In the genomic region with DNA sequence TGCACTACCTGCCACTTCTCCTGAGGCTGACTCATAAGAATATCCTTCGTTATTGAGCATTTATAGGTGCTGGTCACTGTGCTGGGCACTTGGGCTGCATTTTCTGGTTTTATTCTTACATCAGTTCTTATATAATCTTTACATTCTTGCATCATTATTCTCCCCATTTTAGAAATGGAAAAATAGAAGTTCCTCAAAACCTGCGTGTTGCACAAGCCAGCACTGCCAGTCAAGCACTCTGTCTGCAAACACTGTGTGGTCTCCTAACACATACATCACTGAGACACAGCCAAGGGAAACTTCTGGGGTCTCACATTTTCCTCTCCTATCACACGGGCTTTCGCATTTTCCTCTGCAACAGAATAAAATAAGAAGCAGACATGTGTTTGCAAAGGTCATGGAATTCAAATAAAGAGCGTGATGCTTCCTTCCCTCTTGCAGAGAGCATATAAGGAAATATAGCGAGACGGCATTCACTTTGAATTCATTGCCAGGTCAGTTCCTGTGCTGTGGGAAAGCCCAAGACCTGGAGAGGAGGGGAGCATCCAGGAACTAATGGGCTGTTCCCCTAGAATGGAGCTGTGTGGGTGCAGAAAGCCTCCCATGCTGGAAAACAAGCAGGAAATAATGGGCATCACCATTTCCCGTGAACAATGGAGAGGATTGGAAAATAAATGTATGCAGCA, we compare ENCODE assay signal across 25 cellular contexts.
"Had no signal": no experiment of that assay in that cellular context is flagged by ENCODE, and none has a peak within 500 bp of the region (broad histone marks: within the 10 kb centered on the region; RNA-seq: fewer than 3 reads in every experiment).

No MANE protein-coding gene starts in this region.

- H3K9ac ChIP-seq: parathyroid adenoma had no signal

- H3K27ac ChIP-seq: gastroesophageal sphincter, parathyroid adenoma, psoas muscle, sigmoid colon, vagina had no signal

- H3K36me3 ChIP-seq: gastroesophageal sphincter, sigmoid colon, vagina had no signal

- H2AFZ ChIP-seq: parathyroid adenoma had no signal

- H3K9me3 ChIP-seq: gastroesophageal sphincter, psoas muscle, sigmoid colon, vagina had no signal

- H3K4me1 ChIP-seq: gastroesophageal sphincter, parathyroid adenoma, psoas muscle, sigmoid colon, vagina had no signal

- DNase-seq: activated CD4-positive, alpha-beta T cell treated with anti-CD3 and anti-CD28 coated beads for 4 hours; activated CD4-positive, alpha-beta T cell treated with anti-CD3 and anti-CD28 coated beads, Interleukin-2, amount 50 U/mL, for 4 hours; activated CD4-positive, CD25-positive, alpha-beta regulatory T cell; activated effector memory CD4-positive, alpha-beta T cell treated with Interleukin-2 at 50 U/mL for 16 hours; activated naive CD4-positive, alpha-beta T cell treated with anti-CD3 and anti-CD28 coated beads for 36 hours; amniotic stem cell; central memory CD4-positive, alpha-beta T cell; hippocampal formation; immature natural killer cell; kidney; midbrain; naive thymus-derived CD8-positive, alpha-beta T cell; occipital lobe; psoas muscle; sigmoid colon; small intestine; stimulated activated CD4-positive, alpha-beta T cell treated with anti-CD3 and anti-CD28 coated beads, Interleukin-1b, Interleukin-23, amount 100 ng/mL, for 48 hours; stimulated activated CD4-positive, alpha-beta T cell treated with anti-CD3 and anti-CD28 coated beads, Interleukin-4, amount 100 ng/mL, for 4 hours; stimulated activated CD8-positive, alpha-beta memory T cell treated with anti-CD3 and anti-CD28 coated beads, Interleukin-4, amount 100 ng/mL, for 48 hours; stimulated activated naive CD8-positive, alpha-beta T cell treated with anti-CD3 and anti-CD28 coated beads, Interleukin-15, amount 100 ng/mL, for 72 hours; substantia nigra had no signal

- H3K79me2 ChIP-seq: parathyroid adenoma had no signal

- ATAC-seq: gastroesophageal sphincter; naive thymus-derived CD8-positive, alpha-beta T cell; psoas muscle; stimulated activated memory B cell treated with anti-CD40 and anti-IgM and Interleukin-4, amounts not matched to agents 10 μg/mL and 1 μg/mL and 100 μg/mL, for 72 hours; stimulated activated naive CD8-positive, alpha-beta T cell treated with anti-CD3 and anti-CD28 coated beads, Interleukin-15, amount 100 ng/mL, for 72 hours had no signal

- H3K4me3 ChIP-seq: gastroesophageal sphincter, psoas muscle, sigmoid colon, vagina had no signal

- H3K27me3 ChIP-seq: vagina had no signal
